ENCODE assay signal across 7 cellular contexts in the genomic region with DNA sequence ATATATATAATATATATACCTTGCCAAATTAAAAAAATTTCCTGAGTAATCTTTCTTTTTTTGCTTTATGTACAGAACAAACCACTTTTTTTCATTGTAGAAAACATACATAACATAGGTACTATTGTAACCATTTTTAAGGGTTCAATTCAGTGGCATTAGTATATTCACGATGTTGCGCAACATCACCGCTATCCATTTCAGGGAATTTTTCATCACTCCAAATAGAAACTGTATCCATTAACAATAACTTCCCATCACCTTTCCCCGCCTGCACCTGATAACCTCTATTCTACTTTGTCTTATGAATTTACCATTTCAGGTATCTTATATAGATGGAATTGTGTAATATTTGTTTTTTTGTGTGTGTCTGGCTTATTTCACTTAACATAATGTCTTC.
"Had no signal": no experiment of that assay in that cellular context is flagged by ENCODE, and none has a peak within 500 bp of the region (broad histone marks: within the 10 kb centered on the region; RNA-seq: fewer than 3 reads in every experiment).

No MANE protein-coding gene starts in this region.

- H3K4me3 ChIP-seq: GM23338, HAP-1 had no signal

- H3K9ac ChIP-seq: KMS-11 had no signal

- H3K27ac ChIP-seq: HL-60, KMS-11 had no signal

- ATAC-seq: GM23338 had no signal

- H3K4me2 ChIP-seq: GM23338, KMS-11 had no signal

- H2AFZ ChIP-seq: GM23338 had no signal

- DNase-seq: H7, Karpas-422, KBM-7 had no signal

- H3K36me3 ChIP-seq: HAP-1 had no signal

- H3K4me1 ChIP-seq: HAP-1 had no signal

- H3K9me3 ChIP-seq: HAP-1 had no signal
